In the genomic region with DNA sequence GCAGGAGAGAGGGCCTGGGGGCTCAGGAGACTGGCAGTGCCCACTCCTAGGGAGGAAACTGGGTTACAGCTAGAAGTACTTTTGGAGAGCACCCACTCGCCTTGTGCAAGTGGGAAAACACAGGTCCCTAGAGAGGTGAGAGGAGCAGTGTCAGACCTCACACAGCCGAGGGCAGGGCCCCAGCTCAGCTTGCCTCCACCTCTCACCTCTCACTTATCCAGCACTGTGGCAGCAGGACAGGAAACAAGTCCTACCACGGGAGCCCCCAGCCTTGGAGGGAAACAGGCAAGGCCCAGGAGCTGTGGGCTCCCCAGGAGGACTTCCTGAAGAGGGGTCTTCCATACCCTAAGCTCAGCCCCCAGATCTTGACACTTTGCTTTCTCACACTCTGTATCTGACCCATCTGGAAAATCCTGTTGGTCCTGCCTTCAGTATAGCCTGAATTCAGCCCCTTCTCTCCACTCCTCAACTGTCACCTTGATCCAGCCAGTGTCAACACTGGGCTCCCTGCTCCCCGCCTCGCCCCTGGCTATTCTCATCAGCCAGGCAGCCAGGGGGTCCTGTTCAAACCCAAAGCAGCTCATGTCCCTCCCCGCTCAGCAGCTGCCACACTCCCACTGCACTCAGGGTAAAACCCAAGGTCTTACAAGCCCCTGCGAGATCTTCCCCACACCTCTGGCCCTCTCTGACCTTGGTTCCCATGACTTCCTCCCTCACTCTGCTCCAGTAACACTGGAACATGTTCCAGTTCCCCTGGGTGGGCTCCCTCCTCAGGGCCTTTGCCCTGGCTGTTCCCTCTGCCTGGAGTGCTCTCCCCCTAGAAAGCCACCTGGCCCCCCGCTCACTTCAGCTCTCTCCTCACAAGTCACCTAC, we compare ENCODE assay signal across 19 cellular contexts. TPM values are rescaled to one million over a fixed set of nuclear protein-coding genes. Genes with fewer than 3 reads are reported as not detected.
DNase-seq lines count a peak whose midpoint lies in the region; ATAC-seq, FAIRE-seq and TF ChIP-seq lines count a peak whose summit lies in the region.
"Had no signal": no experiment of that assay in that cellular context is flagged by ENCODE, and none has a peak within 500 bp of the region (broad histone marks: within the 10 kb centered on the region; RNA-seq: fewer than 3 reads in every experiment).

No MANE protein-coding gene starts in this region.

- peak overlapping the region; percentile 79 for H3K14ac ChIP-seq in neuronal stem cell (ENCODE audit: low read length)

- no peak overlapping the region for H3K4me2 ChIP-seq in neuronal stem cell (ENCODE audit: insufficient read depth, low read length, poor library complexity, severe bottlenecking)

- H2BK120ac ChIP-seq in neuronal stem cell (ENCODE audit: low read depth, low read length) = no peak overlapping the region

- H3K27ac Mint-ChIP-seq in stimulated activated naive CD8-positive, alpha-beta T cell treated with anti-CD3 and anti-CD28 coated beads, Interleukin-15, amount 100 ng/mL, for 72 hours = peak overlapping the region in 1 of 2 donors; percentile 32
- H3K27ac Mint-ChIP-seq: activated naive CD4-positive, alpha-beta T cell treated with anti-CD3 and anti-CD28 coated beads, Interleukin-2, amount 10 ng/mL, durations not matched to agents 7 days and 5 days; CD8-positive, alpha-beta memory T cell; effector memory CD8-positive, alpha-beta T cell had no signal

- H2BK5ac ChIP-seq in neuronal stem cell (ENCODE audit: low read length) = no peak overlapping the region

- no peak for TF ChIP-seq CTCF in bronchial epithelial cell (IDR thresholded peaks at IDR 0.05; ENCODE audit: insufficient read depth, low read length, severe bottlenecking)

- whole genome bisulfite sequencing in neuronal stem cell (ENCODE audit: extremely low coverage in 2 of 2, insufficient read length in 2 of 2, insufficient replicate concordance in 1 of 2), 2 donors = no CpG with 5 or more reads among the region's 8 CpGs

- H3K23ac ChIP-seq in neuronal stem cell (ENCODE audit: low read depth, low read length, poor library complexity) = no peak overlapping the region

- H3K4me1 ChIP-seq in neuronal stem cell (ENCODE audit: control insufficient read depth in 2 of 2, insufficient read depth in 1 of 2, low read depth in 1 of 2, low read length in 2 of 2) = peaks cover 0 to 3% of the 10 kb centered on the region in 2 donors

- no peak overlapping the region for H2BK12ac ChIP-seq in neuronal stem cell (ENCODE audit: low read length)

- H2AFZ ChIP-seq in neuronal stem cell (ENCODE audit: low read length) = peak overlapping the region; percentile 42

- H2BK15ac ChIP-seq in neuronal stem cell (ENCODE audit: low read length) = no peak overlapping the region

- peaks cover 5% of the 10 kb centered on the region for H3K4me1 Mint-ChIP-seq in stimulated activated naive CD8-positive, alpha-beta T cell treated with anti-CD3 and anti-CD28 coated beads, Interleukin-15, amount 100 ng/mL, for 72 hours

- H3K9me3 Mint-ChIP-seq in stimulated activated naive CD8-positive, alpha-beta T cell treated with anti-CD3 and anti-CD28 coated beads, Interleukin-15, amount 100 ng/mL, for 72 hours = no peaks in the 10 kb centered on the region
- H3K9me3 Mint-ChIP-seq: activated naive CD4-positive, alpha-beta T cell treated with anti-CD3 and anti-CD28 coated beads, Interleukin-2, amount 10 ng/mL, durations not matched to agents 7 days and 5 days; effector memory CD8-positive, alpha-beta T cell had no signal

- H3K4ac ChIP-seq in neuronal stem cell (ENCODE audit: low read length) = no peak overlapping the region

- no peaks in the 10 kb centered on the region for H3K79me1 ChIP-seq in neuronal stem cell (ENCODE audit: low read depth, low read length)

- H3K9ac ChIP-seq in neuronal stem cell (ENCODE audit: low read depth, low read length, poor library complexity) = peak overlapping the region; percentile 36

- no peak overlapping the region for H4K91ac ChIP-seq in neuronal stem cell (ENCODE audit: low read depth, low read length, poor library complexity)

- peaks cover 6% of the 10 kb centered on the region for H3K27me3 Mint-ChIP-seq in stimulated activated naive CD8-positive, alpha-beta T cell treated with anti-CD3 and anti-CD28 coated beads, Interleukin-15, amount 100 ng/mL, for 72 hours

- H3K27me3 ChIP-seq in bronchial epithelial cell (ENCODE audit: control insufficient read depth, insufficient read depth, low read length) (no peaks in the 10 kb centered on the region), neuronal stem cell (ENCODE audit: control insufficient read depth in 3 of 3, insufficient read depth in 3 of 3, low read depth in 1 of 3, low read length in 3 of 3) (peaks cover 0 to 6% (median 0%) of the 10 kb centered on the region in 3 experiments)

- FAIRE-seq in bronchial epithelial cell (lab: Jason Lieb, UNC) = no peak
- FAIRE-seq: G401.6 had no signal

- H3K4me3 Mint-ChIP-seq in stimulated activated naive CD8-positive, alpha-beta T cell treated with anti-CD3 and anti-CD28 coated beads, Interleukin-15, amount 100 ng/mL, for 72 hours = no peak overlapping the region
- H3K4me3 Mint-ChIP-seq: activated naive CD4-positive, alpha-beta T cell treated with anti-CD3 and anti-CD28 coated beads, Interleukin-2, amount 10 ng/mL, durations not matched to agents 7 days and 5 days; CD8-positive, alpha-beta memory T cell; effector memory CD8-positive, alpha-beta T cell had no signal

- H3K36me3 ChIP-seq in bronchial epithelial cell (ENCODE audit: control insufficient read depth, insufficient read depth, low read length) (no peaks in the 10 kb centered on the region), neuronal stem cell (replicated peaks in 1 of 2; ENCODE audit: control insufficient read depth in 2 of 2, insufficient read depth in 2 of 2, low read length in 2 of 2) (no peaks in the 10 kb centered on the region)

- H3K27ac ChIP-seq in neuronal stem cell (replicated peaks; ENCODE audit: low read length) = no peak overlapping the region

- H4K8ac ChIP-seq in neuronal stem cell (ENCODE audit: low read depth, low read length) = no peak overlapping the region

- H2AK5ac ChIP-seq in neuronal stem cell (ENCODE audit: low read depth, low read length) = no peak overlapping the region

- peak; percentile 10 for ATAC-seq in stimulated activated naive CD8-positive, alpha-beta T cell treated with anti-CD3 and anti-CD28 coated beads, Interleukin-15, Interleukin-2, amounts not matched to agents 100 U/mL and 50 U/mL, for 24 hours
- ATAC-seq in stimulated activated naive CD8-positive, alpha-beta T cell treated with anti-CD3 and anti-CD28 coated beads, Interleukin-15, amount 100 ng/mL, for 72 hours = no peak
- no peak for ATAC-seq in GM18873 (IDR thresholded peaks at IDR 0.05; ENCODE audit: low FRiP score, unreplicated experiment)
- ATAC-seq: activated CD4-positive, CD25-positive, alpha-beta regulatory T cell treated with anti-CD3 and anti-CD28 coated beads, Interleukin-2, amount 50 U/mL, for 24 hours; effector memory CD8-positive, alpha-beta T cell; Right ventricle myocardium inferior had no signal

- DNase-seq in stimulated activated naive CD8-positive, alpha-beta T cell treated with anti-CD3 and anti-CD28 coated beads, Interleukin-15, Interleukin-2, amounts not matched to agents 100 U/mL and 50 U/mL, for 24 hours = no peak
- DNase-seq in stimulated activated naive CD8-positive, alpha-beta T cell treated with anti-CD3 and anti-CD28 coated beads, Interleukin-15, amount 100 ng/mL, for 72 hours = no peak
- DNase-seq in bronchial epithelial cell (ENCODE audit: low read depth) (peak; percentile 57), neuronal stem cell (ENCODE audit: low spot score) (no peak), NCI-H526 (lab: John Stamatoyannopoulos, UW) (no peak)
- no peak for DNase-seq in effector CD4-positive, alpha-beta T cell
- no peak for DNase-seq in stimulated activated CD4-positive, alpha-beta T cell treated with anti-CD3 and anti-CD28 coated beads, Interleukin-4, amount 100 ng/mL, for 1 hour
- DNase-seq: activated CD8-positive, alpha-beta memory T cell treated with anti-CD3 and anti-CD28 coated beads, Interleukin-2, amount 50 U/mL, for 4 hours; activated naive CD4-positive, alpha-beta T cell treated with anti-CD3 and anti-CD28 coated beads, Interleukin-2, amount 10 ng/mL, durations not matched to agents 7 days and 5 days; CD8-positive, alpha-beta memory T cell; effector memory CD8-positive, alpha-beta T cell; midbrain had no signal

- H3K18ac ChIP-seq in neuronal stem cell (ENCODE audit: low read length) = peak overlapping the region; percentile 27

- no peaks in the 10 kb centered on the region for H3K9me3 ChIP-seq in neuronal stem cell (replicated peaks in 1 of 2; ENCODE audit: control insufficient read depth in 2 of 2, insufficient read depth in 1 of 2, low read depth in 1 of 2, low read length in 2 of 2)

- H3K4me3 ChIP-seq in bronchial epithelial cell (ENCODE audit: low read depth, low read length) = no peak overlapping the region
- H3K4me3 ChIP-seq in neuronal stem cell (ENCODE audit: low read length in 2 of 2) = no peak overlapping the region

RNA-seq across cellular contexts. Expression of a gene that starts 0.9 kb away (rescaled TPM):
- 19.0 and 43.8 TPM in 2 replicates for total RNA-seq in bronchial epithelial cell
- polyA plus RNA-seq in neuronal stem cell (2013, experiment 1 of 2) = 0.03 TPM
- not detected for polyA plus RNA-seq in neuronal stem cell (2013, experiment 2 of 2)
- total RNA-seq: CD8-positive, alpha-beta memory T cell; glomerular endothelial cell; omental fat pad; T-helper 1 cell treated with Interleukin-12 subunit alpha and Interleukin-12 subunit beta and Interleukin-4 antibody, amounts not matched to agents 30 ng/mL and 1 ng/mL, for 36 hours had no signal
- polyA plus RNA-seq: CD8-positive, alpha-beta memory T cell had no signal

RNA-seq across cellular contexts. Expression of a gene that starts 36.6 kb away (rescaled TPM):
- total RNA-seq in bronchial epithelial cell = 0.77 and 1.3 TPM in 2 replicates
- polyA plus RNA-seq in neuronal stem cell (2013, experiment 1 of 2) = 3.1 TPM
- polyA plus RNA-seq in neuronal stem cell (2013, experiment 2 of 2) = 3.1 TPM
